ENCODE assay signal across 15 cellular contexts in genomic region chr16:88549671-88550643, GRCh38. TPM values are rescaled to one million over a fixed set of nuclear protein-coding genes. Genes with fewer than 3 reads are reported as not detected.
DNase-seq lines count a peak whose midpoint lies in the region; ATAC-seq and TF ChIP-seq lines count a peak whose summit lies in the region.
"Had no signal": no experiment of that assay in that cellular context is flagged by ENCODE, and none has a peak within 500 bp of the region (broad histone marks: within the 10 kb centered on the region; RNA-seq: fewer than 3 reads in every experiment).

No MANE protein-coding gene starts in this region.

- no peak for TF ChIP-seq CTCF in SK-N-SH (IDR thresholded peaks at IDR 0.05)

- CTCF ChIA-PET in SK-N-SH (lab: Yijun Ruan, JAX), result interaction anchor here (1.3 to 2.7 kb wide), 3 partner anchors 9 to 12 kb away, joined by 4 to 10 read pairs (median 4); no protein-coding TSS in a partner anchor

- peaks cover 0 to 3% of the 10 kb centered on the region in 2 experiments; a peak in 1 of 4 replicates for H3K4me1 ChIP-seq in SK-N-SH (ENCODE audit: control insufficient read depth in 1 of 2, insufficient read depth in 2 of 2, low read depth in 1 of 2, low read length in 1 of 2)
- H3K4me1 ChIP-seq: gastrocnemius medialis, lower lobe of right lung had no signal

- peaks cover 31% of the 10 kb centered on the region for H3K27me3 ChIP-seq in SK-N-SH (ENCODE audit: insufficient read depth)

- H3K9me3 ChIP-seq in SK-N-SH, result no peaks in the 10 kb centered on the region
- H3K9me3 ChIP-seq: gastrocnemius medialis, lower lobe of right lung, thoracic aorta had no signal

- TF ChIP-seq POLR2A in erythroblast (IDR thresholded peaks at IDR 0.05; ENCODE audit: low read length), result no peak

- no peaks in the 10 kb centered on the region for H4K20me1 ChIP-seq in SK-N-SH (ENCODE audit: insufficient read depth)

- no peak overlapping the region for H3K4me2 ChIP-seq in SK-N-SH

- H2AFZ ChIP-seq in SK-N-SH (ENCODE audit: low read depth), result no peak overlapping the region

- 82% methylated on average over 21 of the region's 27 CpGs for WGBS in SK-N-SH (ENCODE audit: low lambda C conversion rate)

- no peaks in the 10 kb centered on the region for H3K9me2 ChIP-seq in SK-N-SH

- DNase-seq in SK-N-SH (peak; percentile 33), NCI-H128 (lab: John Stamatoyannopoulos, UW; ENCODE audit: unreplicated experiment) (peak; percentile 1), cerebellum (ENCODE audit: low spot score) (peak; percentile 84), retina (peak; percentile 29), iPS-NIHi7 (ENCODE audit: extremely low spot score) (no peak), erythroblast (lab: John Stamatoyannopoulos, UW) (no peak), epidermal melanocyte (ENCODE audit: insufficient read length, low spot score) (no peak)
- DNase-seq: dermis blood vessel endothelial cell, gastrocnemius medialis, GF-D8, lower lobe of right lung, NCI-H187 treated with DMSO at 0.1 percent for 48 hours, OCI-M1 had no signal

- H3K36me3 ChIP-seq in SK-N-SH (replicated peaks in 1 of 2; ENCODE audit: control insufficient read depth in 1 of 2, insufficient read depth in 2 of 2, low read length in 1 of 2), result no peaks in the 10 kb centered on the region
- H3K36me3 ChIP-seq: gastrocnemius medialis, lower lobe of right lung, thoracic aorta had no signal

- H3K4me3 ChIP-seq in SK-N-SH (ENCODE audit: low read depth in 2 of 2, low read length in 1 of 2), result no peak overlapping the region
- H3K4me3 ChIP-seq: gastrocnemius medialis, lower lobe of right lung, thoracic aorta had no signal

- no peak overlapping the region for H3K9ac ChIP-seq in SK-N-SH

- H3K27ac ChIP-seq in SK-N-SH (ENCODE audit: low read depth in 2 of 2, low read length in 1 of 2), result no peak overlapping the region
- H3K27ac ChIP-seq: gastrocnemius medialis, lower lobe of right lung, thoracic aorta had no signal

- TF ChIP-seq EP300 in SK-N-SH (IDR thresholded peaks at IDR 0.05; ENCODE audit: borderline replicate concordance in 1 of 2, low read depth in 1 of 2, low read length in 1 of 2), result no peak

- no peak for ATAC-seq in SK-N-SH treated with all-trans-retinoic acid at 6 μM for 48 hours
- ATAC-seq: gastrocnemius medialis had no signal

- POLR2A ChIA-PET in SK-N-SH (lab: Yijun Ruan, JAX), result no interaction called here

- TF ChIP-seq RAD21 in SK-N-SH (IDR thresholded peaks at IDR 0.05; ENCODE audit: low read length), result no peak

- H3F3A ChIP-seq in SK-N-SH (replicated peaks; ENCODE audit: insufficient read depth), result no peaks in the 10 kb centered on the region

- no peaks in the 10 kb centered on the region for H3K79me2 ChIP-seq in SK-N-SH (ENCODE audit: insufficient read depth)

TF ChIP-seq in SK-N-SH, 30 proteins besides CTCF, POLR2A, EP300 and RAD21 (continues in another document):
- TF ChIP-seq TEAD4 (IDR thresholded peaks at IDR 0.05; ENCODE audit: borderline replicate concordance, insufficient read depth) (no peak), GABPA (IDR thresholded peaks at IDR 0.05; ENCODE audit: low read depth) (no peak), FOSL2 (IDR thresholded peaks at IDR 0.05; ENCODE audit: borderline replicate concordance, low read depth) (no peak), MXI1 (IDR thresholded peaks at IDR 0.05; ENCODE audit: low read depth, low read length) (no peak), IRF3 (IDR thresholded peaks at IDR 0.05; ENCODE audit: low read depth, low read length) (no peak), REST (IDR thresholded peaks at IDR 0.05; ENCODE audit: low read depth, low read length) (no peak), RCOR1 (IDR thresholded peaks at IDR 0.05; ENCODE audit: low read length) (no peak)

TF ChIP-seq in SK-N-SH treated with all-trans-retinoic acid at 6 μM for 48 hours, 23 proteins besides CTCF, POLR2A, EP300 and RAD21:
- no peak for TF ChIP-seq TOX (CRISPR knock-in tag; IDR thresholded peaks at IDR 0.05; ENCODE audit: borderline replicate concordance)
- no peak for TF ChIP-seq ZFP3 (CRISPR knock-in tag; IDR thresholded peaks at IDR 0.05)
- no peak for TF ChIP-seq TSHZ2 (CRISPR knock-in tag; IDR thresholded peaks at IDR 0.05)
- no peak for TF ChIP-seq ARNTL (CRISPR knock-in tag; IDR thresholded peaks at IDR 0.05; ENCODE audit: borderline replicate concordance, low read depth)
- no peak for TF ChIP-seq ISL1 (CRISPR knock-in tag; IDR thresholded peaks at IDR 0.05)
- no peak for TF ChIP-seq CSRNP3 (CRISPR knock-in tag; IDR thresholded peaks at IDR 0.05)
- no peak for TF ChIP-seq BACH2 (CRISPR knock-in tag; IDR thresholded peaks at IDR 0.05; ENCODE audit: borderline replicate concordance)
- TF ChIP-seq ZNF70 (CRISPR knock-in tag; IDR thresholded peaks at IDR 0.05), result no peak
- TF ChIP-seq ZC3H10 (CRISPR knock-in tag; IDR thresholded peaks at IDR 0.05), result no peak
- TF ChIP-seq RARB (CRISPR knock-in tag; IDR thresholded peaks at IDR 0.05), result no peak
- TF ChIP-seq TCF4 (CRISPR knock-in tag; IDR thresholded peaks at IDR 0.05; ENCODE audit: borderline replicate concordance), result no peak
- no peak for TF ChIP-seq SNAI2 (CRISPR knock-in tag; IDR thresholded peaks at IDR 0.05)
- TF ChIP-seq ESRRG (CRISPR knock-in tag; IDR thresholded peaks at IDR 0.05), result no peak
- no peak for TF ChIP-seq POU6F1 (CRISPR knock-in tag; IDR thresholded peaks at IDR 0.05; ENCODE audit: borderline replicate concordance, low read depth)
- no peak for TF ChIP-seq GLIS3 (CRISPR knock-in tag; IDR thresholded peaks at IDR 0.05)
TF ChIP-seq in SK-N-SH treated with all-trans-retinoic acid at 6 μM for 48 hours: peak in this region for 0.

RNA-seq across cellular contexts. Expression of gene ZC3H18, which starts 20.2 kb away (rescaled TPM):
- polyA plus RNA-seq in SK-N-SH (2012; rRNA removed), result 18.1 and 32.7 TPM in 2 replicates
- polyA plus RNA-seq in SK-N-SH (2012; cell fraction: cytosol; rRNA removed), result 17.4 and 19.4 TPM in 2 replicates
- 76.1 and 100 TPM in 2 replicates for polyA plus RNA-seq in SK-N-SH (2012; cell fraction: nucleus; rRNA removed)
- 17.9 TPM for total RNA-seq in cerebellum

Comparison
In these comparisons a context has a peak if more than half of its experiments do, and no peak if none do; other contexts are left out.
1. DNase-seq: peak in SK-N-SH (single experiment), NCI-H128 (single experiment), cerebellum (single experiment) and retina (single experiment); none in iPS-NIHi7 (single experiment), erythroblast (0 of 2) and epidermal melanocyte (single experiment).